10 cellular contexts compared by ENCODE assay signal in the genomic region with DNA sequence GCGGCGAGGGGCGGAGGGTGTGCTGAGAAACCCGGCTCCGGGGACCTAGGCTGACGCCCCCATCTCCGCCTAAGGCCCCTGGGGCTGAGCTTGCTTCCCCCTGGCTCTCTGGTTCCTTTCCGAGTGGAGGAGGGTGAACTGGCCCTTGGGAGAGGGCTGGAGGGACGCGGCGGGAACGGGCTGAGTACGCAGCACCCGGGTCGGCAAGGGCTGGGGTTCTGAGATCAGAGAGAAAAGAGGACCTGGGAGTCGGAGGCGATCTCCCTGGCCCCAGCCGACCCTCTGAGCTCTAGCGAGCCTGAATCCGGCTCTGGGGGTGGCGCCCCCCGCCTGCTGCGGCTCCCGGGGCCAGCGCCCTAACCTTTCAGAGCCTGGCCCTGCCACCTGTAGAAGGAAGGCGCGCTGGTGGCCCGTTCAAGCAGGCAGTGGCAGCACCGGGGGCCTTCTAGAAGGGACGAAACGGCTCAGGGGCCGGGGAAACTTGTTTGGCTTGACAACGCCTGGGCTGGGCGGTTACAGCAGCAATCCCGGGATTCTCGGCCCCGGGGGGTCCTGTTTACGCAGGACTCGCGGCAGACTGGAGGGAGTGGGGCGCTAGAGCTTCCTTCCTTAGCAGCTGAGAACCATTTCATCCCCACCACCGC.
DNase-seq lines count a peak whose midpoint lies in the region; ATAC-seq and TF ChIP-seq lines count a peak whose summit lies in the region.
"Had no signal": no experiment of that assay in that cellular context is flagged by ENCODE, and none has a peak within 500 bp of the region (broad histone marks: within the 10 kb centered on the region; RNA-seq: fewer than 3 reads in every experiment).

No MANE protein-coding gene starts in this region.

- H3K9me3 Mint-ChIP-seq in CD8-positive, alpha-beta T cell: no peaks in the 10 kb centered on the region
- H3K9me3 Mint-ChIP-seq: dendritic cell treated with granulocyte-macrophage colony-stimulating factor and Interleukin-4, amounts not matched to agents 40 ng/mL and 50 ng/mL, for 4 days had no signal

- H3K4me3 ChIP-seq in CD8-positive, alpha-beta T cell (ENCODE audit: low read depth, low read length): no peak overlapping the region
- peak overlapping the region; percentile 55 for H3K4me3 ChIP-seq in HUES64 (ENCODE audit: low read length)
- H3K4me3 ChIP-seq in ectodermal cell (ENCODE audit: insufficient read depth, low read depth, low read length): peak overlapping the region; percentile 33
- H3K4me3 ChIP-seq in neural cell (ENCODE audit: low read length): peak overlapping the region; percentile 68

- H3F3A ChIP-seq in neural cell (ENCODE audit: insufficient read depth, low read length, poor library complexity, severe bottlenecking): no peaks in the 10 kb centered on the region

- no peak for ATAC-seq in CD8-positive, alpha-beta T cell
- no peak for ATAC-seq in HG03457 (IDR thresholded peaks at IDR 0.05; ENCODE audit: unreplicated experiment)

- H3K4me1 Mint-ChIP-seq in CD8-positive, alpha-beta T cell (ENCODE audit: low read depth): peaks cover 11% of the 10 kb centered on the region

- no peak for TF ChIP-seq EP300 in neural cell (conservative IDR thresholded peaks at IDR 0.05; ENCODE audit: poor library complexity, severe bottlenecking)

- peak overlapping the region; percentile 12; the same call in 1 of the 2 replicates for H3K9ac ChIP-seq in HUES64 (ENCODE audit: low read depth, low read length)
- H3K9ac ChIP-seq in neural cell (ENCODE audit: low read length): peak overlapping the region; percentile 16

- no peak overlapping the region for H3K27ac ChIP-seq in CD8-positive, alpha-beta T cell (ENCODE audit: low read depth, low read length)
- H3K27ac ChIP-seq in HUES64 (ENCODE audit: low read depth, low read length): no peak overlapping the region
- H3K27ac ChIP-seq in ectodermal cell (ENCODE audit: insufficient read depth, low read depth, low read length, poor library complexity, severe bottlenecking): no peak overlapping the region
- no peak overlapping the region for H3K27ac ChIP-seq in neural cell (ENCODE audit: low read length)

- no peaks in the 10 kb centered on the region for H4K20me1 ChIP-seq in neural cell (ENCODE audit: insufficient read depth)

- POLR2A ChIA-PET in CD8-positive, alpha-beta T cell (lab: Charles Lee): no interaction called here

- H3K27ac Mint-ChIP-seq in CD8-positive, alpha-beta T cell: no peak overlapping the region
- H3K27ac Mint-ChIP-seq: dendritic cell treated with granulocyte-macrophage colony-stimulating factor and Interleukin-4, amounts not matched to agents 40 ng/mL and 50 ng/mL, for 4 days had no signal

- H3K27me3 Mint-ChIP-seq in CD8-positive, alpha-beta T cell (ENCODE audit: low read depth): peaks cover 58% of the 10 kb centered on the region

- WGBS in HUES64: 1% methylated on average over 42 of the region's 42 CpGs
- WGBS in ectodermal cell, 2 experiments: 1% methylated on average over 42 of the region's 42 CpGs

- peaks cover 21% of the 10 kb centered on the region for H3K4me1 ChIP-seq in CD8-positive, alpha-beta T cell (ENCODE audit: insufficient read depth, low read length)
- H3K4me1 ChIP-seq in HUES64 (ENCODE audit: insufficient read depth, low read length) (peaks cover 13% of the 10 kb centered on the region; the same call in 1 of the 2 replicates), ectodermal cell (ENCODE audit: control insufficient read depth, insufficient read depth, low read length) (peaks cover 13% of the 10 kb centered on the region)

- TF ChIP-seq CTCF in CD8-positive, alpha-beta T cell (IDR thresholded peaks at IDR 0.05): no peak
- TF ChIP-seq CTCF in neural cell (IDR thresholded peaks at IDR 0.05; ENCODE audit: poor library complexity, severe bottlenecking): no peak

- no peaks in the 10 kb centered on the region for H3K36me3 Mint-ChIP-seq in CD8-positive, alpha-beta T cell

- H3K79me2 ChIP-seq in neural cell (replicated peaks; ENCODE audit: insufficient read depth, low read length): no peaks in the 10 kb centered on the region

- H3K9me3 ChIP-seq in CD8-positive, alpha-beta T cell (ENCODE audit: low read length): no peaks in the 10 kb centered on the region
- H3K9me3 ChIP-seq in HUES64 (ENCODE audit: insufficient read depth, low read depth, low read length) (no peaks in the 10 kb centered on the region), ectodermal cell (ENCODE audit: control insufficient read depth, low read length) (no peaks in the 10 kb centered on the region), neural cell (ENCODE audit: low read length) (no peaks in the 10 kb centered on the region)

- peak overlapping the region; percentile 42 for H3K4me3 Mint-ChIP-seq in CD8-positive, alpha-beta T cell

- H3K4me2 ChIP-seq in neural cell (ENCODE audit: low read length): no peak overlapping the region

- no peak for DNase-seq in CD8-positive, alpha-beta T cell
- DNase-seq in NCI-H2107 treated with DMSO at 0.1 percent for 48 hours (lab: John Stamatoyannopoulos, UW; ENCODE audit: unreplicated experiment) (no peak), UCSD-AML1 (lab: John Stamatoyannopoulos, UW; ENCODE audit: unreplicated experiment) (no peak)
- no peak for DNase-seq in stimulated activated CD8-positive, alpha-beta memory T cell treated with anti-CD3 and anti-CD28 coated beads, Interleukin-4, amount 100 ng/mL, for 48 hours
- DNase-seq: SW 1271 had no signal

- TF ChIP-seq RAD21 in neural cell (conservative IDR thresholded peaks at IDR 0.05): no peak

- CTCF ChIA-PET in CD8-positive, alpha-beta T cell (lab: Charles Lee): interaction anchor here (0.6 to 4.1 kb wide), 5 partner anchors 18 to 516 kb away, joined by 3 to 13 read pairs (median 4); a partner anchor contains a TSS

- no peak overlapping the region for H2AFZ ChIP-seq in neural cell (ENCODE audit: low read depth, low read length)

- H3K9me2 ChIP-seq in neural cell (ENCODE audit: insufficient read depth, low read length): no peaks in the 10 kb centered on the region

- H3K36me3 ChIP-seq in CD8-positive, alpha-beta T cell (ENCODE audit: insufficient read depth, low read length): no peaks in the 10 kb centered on the region
- no peaks in the 10 kb centered on the region for H3K36me3 ChIP-seq in HUES64 (ENCODE audit: insufficient read depth, low read length)
- H3K36me3 ChIP-seq in ectodermal cell (ENCODE audit: control insufficient read depth, insufficient read depth, low read length): no peaks in the 10 kb centered on the region
- H3K36me3 ChIP-seq in neural cell (ENCODE audit: insufficient read depth, low read length): no peaks in the 10 kb centered on the region

- intact Hi-C loops in CD8-positive, alpha-beta T cell (cut with DNase I, micrococcal nuclease): no loop called here

- peaks cover 33% of the 10 kb centered on the region for H3K27me3 ChIP-seq in CD8-positive, alpha-beta T cell (ENCODE audit: insufficient read depth, low read length)
- H3K27me3 ChIP-seq in HUES64 (ENCODE audit: insufficient read depth, low read length) (peaks cover 91% of the 10 kb centered on the region), ectodermal cell (ENCODE audit: control insufficient read depth, insufficient read depth, low read length, poor library complexity, severe bottlenecking) (peaks cover 82% of the 10 kb centered on the region), neural cell (ENCODE audit: insufficient read depth, low read depth, low read length) (peaks cover 72% of the 10 kb centered on the region)

TF ChIP-seq in neural cell, 6 proteins besides CTCF, POLR2A, EP300 and RAD21:
- TF ChIP-seq TAF1 (IDR thresholded peaks at IDR 0.05; ENCODE audit: low read depth): no peak
- TF ChIP-seq EZH2 (IDR thresholded peaks at IDR 0.05; ENCODE audit: borderline replicate concordance, insufficient read depth, low read length, poor library complexity, severe bottlenecking): no peak
- no peak for TF ChIP-seq MXI1 (conservative IDR thresholded peaks at IDR 0.05; ENCODE audit: poor library complexity, severe bottlenecking)
- TF ChIP-seq SMC3 (conservative IDR thresholded peaks at IDR 0.05; ENCODE audit: poor library complexity): no peak
- TF ChIP-seq, protein P1, sequence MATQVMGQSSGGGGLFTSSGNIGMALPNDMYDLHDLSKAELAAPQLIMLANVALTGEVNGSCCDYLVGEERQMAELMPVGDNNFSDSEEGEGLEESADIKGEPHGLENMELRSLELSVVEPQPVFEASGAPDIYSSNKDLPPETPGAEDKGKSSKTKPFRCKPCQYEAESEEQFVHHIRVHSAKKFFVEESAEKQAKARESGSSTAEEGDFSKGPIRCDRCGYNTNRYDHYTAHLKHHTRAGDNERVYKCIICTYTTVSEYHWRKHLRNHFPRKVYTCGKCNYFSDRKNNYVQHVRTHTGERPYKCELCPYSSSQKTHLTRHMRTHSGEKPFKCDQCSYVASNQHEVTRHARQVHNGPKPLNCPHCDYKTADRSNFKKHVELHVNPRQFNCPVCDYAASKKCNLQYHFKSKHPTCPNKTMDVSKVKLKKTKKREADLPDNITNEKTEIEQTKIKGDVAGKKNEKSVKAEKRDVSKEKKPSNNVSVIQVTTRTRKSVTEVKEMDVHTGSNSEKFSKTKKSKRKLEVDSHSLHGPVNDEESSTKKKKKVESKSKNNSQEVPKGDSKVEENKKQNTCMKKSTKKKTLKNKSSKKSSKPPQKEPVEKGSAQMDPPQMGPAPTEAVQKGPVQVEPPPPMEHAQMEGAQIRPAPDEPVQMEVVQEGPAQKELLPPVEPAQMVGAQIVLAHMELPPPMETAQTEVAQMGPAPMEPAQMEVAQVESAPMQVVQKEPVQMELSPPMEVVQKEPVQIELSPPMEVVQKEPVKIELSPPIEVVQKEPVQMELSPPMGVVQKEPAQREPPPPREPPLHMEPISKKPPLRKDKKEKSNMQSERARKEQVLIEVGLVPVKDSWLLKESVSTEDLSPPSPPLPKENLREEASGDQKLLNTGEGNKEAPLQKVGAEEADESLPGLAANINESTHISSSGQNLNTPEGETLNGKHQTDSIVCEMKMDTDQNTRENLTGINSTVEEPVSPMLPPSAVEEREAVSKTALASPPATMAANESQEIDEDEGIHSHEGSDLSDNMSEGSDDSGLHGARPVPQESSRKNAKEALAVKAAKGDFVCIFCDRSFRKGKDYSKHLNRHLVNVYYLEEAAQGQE (IDR thresholded peaks at IDR 0.05; ENCODE audit: borderline replicate concordance): no peak
- no peak for TF ChIP-seq POLR2AphosphoS5 (IDR thresholded peaks at IDR 0.05)
